Comparison of ENCODE assay signal across 4 cellular contexts in genomic region chr21:38809170-38809878, GRCh38.
TF ChIP-seq lines count a peak whose summit lies in the region.

No MANE protein-coding gene starts in this region.

TF ChIP-seq in SK-N-SH, 30 proteins besides CTCF, POLR2A, EP300 and RAD21 (continues in another document):
- TF ChIP-seq EZH2phosphoT487 (IDR thresholded peaks at IDR 0.05; ENCODE audit: borderline replicate concordance, low read depth) (no peak), RFX5 (IDR thresholded peaks at IDR 0.05; ENCODE audit: low read length) (no peak), MAX (IDR thresholded peaks at IDR 0.05; ENCODE audit: low read depth) (no peak), YY1 (IDR thresholded peaks at IDR 0.05; ENCODE audit: low read depth) (no peak), USF1 (IDR thresholded peaks at IDR 0.05; ENCODE audit: borderline replicate concordance, low read depth) (no peak), TCF12 (IDR thresholded peaks at IDR 0.05) (no peak), RXRA (IDR thresholded peaks at IDR 0.05; ENCODE audit: borderline replicate concordance, low read depth) (no peak), FOXJ3 (CRISPR knock-in tag; IDR thresholded peaks at IDR 0.05) (no peak), ZBTB33 (IDR thresholded peaks at IDR 0.05; ENCODE audit: borderline replicate concordance, low read depth) (no peak), NFIC (IDR thresholded peaks at IDR 0.05; ENCODE audit: borderline replicate concordance) (no peak), NRF1 (IDR thresholded peaks at IDR 0.05; ENCODE audit: low read depth, low read length) (no peak)

TF ChIP-seq in SK-N-SH treated with all-trans-retinoic acid at 6 μM for 48 hours, 23 proteins besides CTCF, POLR2A, EP300 and RAD21:
- TF ChIP-seq CSRNP3 (CRISPR knock-in tag; IDR thresholded peaks at IDR 0.05) (no peak), ESRRG (CRISPR knock-in tag; IDR thresholded peaks at IDR 0.05) (no peak), TOX (CRISPR knock-in tag; IDR thresholded peaks at IDR 0.05; ENCODE audit: borderline replicate concordance) (no peak)

TF ChIP-seq in GM12878, 131 proteins besides CTCF, POLR2A, EP300 and RAD21:
- TF ChIP-seq USF2 (IDR thresholded peaks at IDR 0.05; ENCODE audit: borderline replicate concordance, low read depth, low read length), result no peak
- TF ChIP-seq MTA3 (IDR thresholded peaks at IDR 0.05; ENCODE audit: borderline replicate concordance, low read length), result no peak
- peak; percentile 43; the same call in 1 of the 2 replicates for TF ChIP-seq SPI1 (IDR thresholded peaks at IDR 0.05; ENCODE audit: borderline replicate concordance, insufficient read depth, low read depth, low read length)

TF ChIP-seq in liver, 16 proteins besides CTCF, POLR2A, EP300 and RAD21:
- TF ChIP-seq REST (IDR thresholded peaks at IDR 0.05), result no peak
- no peak for TF ChIP-seq SP1 (IDR thresholded peaks at IDR 0.05)
- TF ChIP-seq GABPA (IDR thresholded peaks at IDR 0.05 in 1 of 2, conservative IDR thresholded peaks at IDR 0.05 in 1 of 2), result no peak
- TF ChIP-seq HNF4A (conservative IDR thresholded peaks at IDR 0.05), result no peak
- TF ChIP-seq NR2F2 (IDR thresholded peaks at IDR 0.05), result no peak
- peak; percentile 34 for TF ChIP-seq YY1 (IDR thresholded peaks at IDR 0.05)
TF ChIP-seq in liver: peak in this region for 1.
